Comparison of ENCODE assay signal across 25 cellular contexts in genomic region chr11:107676341-107676740, GRCh38. TPM values are rescaled to one million over a fixed set of nuclear protein-coding genes. Genes with fewer than 3 reads are reported as not detected.
"Had no signal": no experiment of that assay in that cellular context is flagged by ENCODE, and none has a peak within 500 bp of the region (broad histone marks: within the 10 kb centered on the region; RNA-seq: fewer than 3 reads in every experiment).

No MANE protein-coding gene starts in this region.

- H3K4me3 ChIP-seq: ascending aorta, colonic mucosa, left lung, right lobe of liver, stomach had no signal

- H3K27me3 ChIP-seq: ascending aorta, colonic mucosa, left lung, right lobe of liver had no signal

- ATAC-seq: activated CD8-positive, alpha-beta T cell treated with anti-CD3 and anti-CD28 coated beads, Interleukin-2, amount 10 ng/mL, durations not matched to agents 7 days and 5 days; left lung; natural killer cell treated with Interleukin-12 subunit alpha and Interleukin-12 subunit beta and Interleukin-15 and Interleukin-18, amount 100 ng/mL, for 72 hours; right lobe of liver had no signal

- H3K9me3 ChIP-seq: ascending aorta, colonic mucosa, left lung, right lobe of liver, stomach had no signal

- H3K79me2 ChIP-seq: parathyroid adenoma had no signal

- DNase-seq: activated CD4-positive, alpha-beta T cell treated with anti-CD3 and anti-CD28 coated beads, Interleukin-2, amount 10 ng/mL, durations not matched to agents 7 days and 5 days; activated CD8-positive, alpha-beta T cell treated with anti-CD3 and anti-CD28 coated beads, Interleukin-2, amount 10 ng/mL, durations not matched to agents 7 days and 5 days; activated effector memory CD4-positive, alpha-beta T cell treated with Interleukin-2 at 50 U/mL for 16 hours; activated T-cell treated with anti-CD3 and anti-CD28 coated beads, Interleukin-2, amount 50 U/mL, for 48 hours; colonic mucosa; endodermal cell; foreskin melanocyte; glutamatergic neuron; hippocampal formation; kidney; left lung; right lobe of liver; small intestine; stimulated activated CD4-positive, alpha-beta T cell treated with anti-CD3 and anti-CD28 coated beads, Interleukin-15, amount 100 ng/mL, for 24 hours; stimulated activated CD4-positive, alpha-beta T cell treated with anti-CD3 and anti-CD28 coated beads, Interleukin-2, amount 100 ng/mL, for 48 hours; stomach; T1000; trophoblast cell had no signal

- FAIRE-seq: kidney, small intestine had no signal

- H2AFZ ChIP-seq: parathyroid adenoma had no signal

- H3K4me1 ChIP-seq: ascending aorta, colonic mucosa, left lung, parathyroid adenoma, right lobe of liver, stomach had no signal

- H3K27ac ChIP-seq: ascending aorta, colonic mucosa, epithelial cell of prostate, left lung, parathyroid adenoma, right lobe of liver, stomach had no signal

- H3K9ac ChIP-seq: parathyroid adenoma had no signal

- H3K36me3 ChIP-seq: ascending aorta, colonic mucosa, left lung, right lobe of liver, stomach had no signal

RNA-seq across cellular contexts. Expression of gene SLN, which starts 35.5 kb away (rescaled TPM):
- total RNA-seq: activated CD4-positive, alpha-beta T cell treated with anti-CD3 and anti-CD28 coated beads, Interleukin-2, amount 10 ng/mL, durations not matched to agents 7 days and 5 days; activated CD8-positive, alpha-beta T cell treated with anti-CD3 and anti-CD28 coated beads, Interleukin-2, amount 10 ng/mL, durations not matched to agents 7 days and 5 days; ascending aorta; colonic mucosa; endodermal cell; fibroblast of lung; kidney; lung microvascular endothelial cell; mesothelial cell of epicardium; natural killer cell treated with Interleukin-12 subunit alpha and Interleukin-12 subunit beta and Interleukin-15 and Interleukin-18, amount 100 ng/mL, for 72 hours; stomach had no signal
- polyA plus RNA-seq: fibroblast of lung had no signal
